ENCODE assay signal across 28 cellular contexts in the genomic region with DNA sequence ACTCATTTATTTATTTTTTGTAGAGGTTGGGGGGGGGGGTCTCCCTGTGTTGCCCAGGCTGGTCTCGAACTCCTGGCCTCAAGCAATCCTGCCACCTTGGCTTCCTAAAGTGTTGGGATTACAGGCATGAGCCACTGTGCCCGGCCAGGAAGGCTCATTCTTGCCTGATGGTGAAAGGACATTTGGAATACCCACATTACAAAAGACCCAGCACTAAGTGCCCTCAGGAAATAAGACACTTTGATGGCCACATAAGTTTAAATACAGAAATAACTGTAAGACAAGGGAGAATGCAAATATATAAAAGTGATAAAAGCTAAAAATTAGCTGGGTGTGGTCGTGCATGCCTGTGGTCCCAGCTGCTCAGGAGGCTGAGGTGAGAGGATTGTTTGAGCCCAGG. TPM values are rescaled to one million over a fixed set of nuclear protein-coding genes. Genes with fewer than 3 reads are reported as not detected.
DNase-seq lines count a peak whose midpoint lies in the region; ATAC-seq and TF ChIP-seq lines count a peak whose summit lies in the region.
"Had no signal": no experiment of that assay in that cellular context is flagged by ENCODE, and none has a peak within 500 bp of the region (broad histone marks: within the 10 kb centered on the region; RNA-seq: fewer than 3 reads in every experiment).

No MANE protein-coding gene starts in this region.

- peak overlapping the region; percentile 88 for H2BK120ac ChIP-seq in trophoblast cell (ENCODE audit: insufficient read depth, low read length, poor library complexity)

- peaks cover 2% of the 10 kb centered on the region for H3K79me2 ChIP-seq in trophoblast cell (ENCODE audit: control insufficient read depth, insufficient read depth, low read length, poor library complexity)

- H3K4me1 ChIP-seq in trophoblast cell (ENCODE audit: control insufficient read depth in 1 of 2, insufficient read depth in 2 of 2, low read length in 2 of 2), result peaks cover 26 to 36% of the 10 kb centered on the region in 2 experiments

- H2AK5ac ChIP-seq in trophoblast cell (ENCODE audit: low read length), result no peak overlapping the region

- no peak for ATAC-seq in HG03378 (IDR thresholded peaks at IDR 0.05; ENCODE audit: unreplicated experiment)
- ATAC-seq: effector memory CD8-positive, alpha-beta T cell; esophagus mucosa; heart right ventricle; HepG2; natural killer cell; WTC11 had no signal

- peak overlapping the region; percentile 82 for H2BK5ac ChIP-seq in trophoblast cell (ENCODE audit: low read depth, low read length, poor library complexity)

- H2BK12ac ChIP-seq in trophoblast cell (ENCODE audit: low read length), result peak overlapping the region; percentile 74

- H3K27me3 ChIP-seq in AG04450 (ENCODE audit: control insufficient read depth, insufficient read depth, low read length), result no peaks in the 10 kb centered on the region
- no peaks in the 10 kb centered on the region for H3K27me3 ChIP-seq in trophoblast cell (ENCODE audit: insufficient read depth, low read length)
- H3K27me3 ChIP-seq: BLaER1, foreskin keratinocyte, heart right ventricle had no signal

- H2AFZ ChIP-seq in trophoblast cell (ENCODE audit: insufficient read depth, low read length, poor library complexity), result no peak overlapping the region

- no peak overlapping the region for H3K4me2 ChIP-seq in trophoblast cell (ENCODE audit: low read length)

- WGBS in trophoblast cell (ENCODE audit: extremely low coverage, insufficient coverage, insufficient read length), result no CpG with 5 or more reads among the region's 3 CpGs

- H3K18ac ChIP-seq in trophoblast cell (ENCODE audit: low read length), result peak overlapping the region; percentile 55

- no peak overlapping the region for H3K14ac ChIP-seq in trophoblast cell (ENCODE audit: low read length)

- no peak overlapping the region for H3K4me3 ChIP-seq in AG04450 (ENCODE audit: low read depth, low read length)
- H3K4me3 ChIP-seq in trophoblast cell (ENCODE audit: low read depth, low read length), result no peak overlapping the region
- H3K4me3 ChIP-seq: BLaER1, heart right ventricle had no signal

- peaks cover 45% of the 10 kb centered on the region for H3K79me1 ChIP-seq in trophoblast cell (ENCODE audit: low read length)

- peak overlapping the region; percentile 86 for H4K91ac ChIP-seq in trophoblast cell (ENCODE audit: low read depth, low read length)

- H3K9ac ChIP-seq in trophoblast cell (ENCODE audit: low read length), result no peak overlapping the region
- H3K9ac ChIP-seq: BLaER1 had no signal

- H3K9me3 ChIP-seq in AG04450 (ENCODE audit: control insufficient read depth, insufficient read depth, low read length) (no peaks in the 10 kb centered on the region), trophoblast cell (ENCODE audit: insufficient read depth, low read depth, low read length) (no peaks in the 10 kb centered on the region)
- H3K9me3 ChIP-seq: BLaER1, heart right ventricle had no signal

- CTCF ChIA-PET in AG04450 (lab: Charles Lee), result interaction anchor here (2.6 kb wide), 1 partner anchor 25 kb away, joined by 14 read pairs; no protein-coding TSS in a partner anchor
- CTCF ChIA-PET in RWPE1 (lab: Yijun Ruan, JAX), result no interaction called here

- H4K12ac ChIP-seq in trophoblast cell (ENCODE audit: low read depth, low read length), result no peak overlapping the region

- H3K36me3 ChIP-seq in trophoblast cell (ENCODE audit: control insufficient read depth in 1 of 2, insufficient read depth in 2 of 2, low read length in 2 of 2), result no peaks in the 10 kb centered on the region
- H3K36me3 ChIP-seq: BLaER1, heart right ventricle had no signal

- TF ChIP-seq CTCF in AG04450 (IDR thresholded peaks at IDR 0.05; ENCODE audit: low read depth, low read length) (no peak), RWPE1 (conservative IDR thresholded peaks at IDR 0.05; ENCODE audit: low read depth) (no peak)

- POLR2A ChIA-PET in AG04450 (lab: Yijun Ruan, JAX), result interaction anchor here (0.7 to 3.0 kb wide), 2 partner anchors 19 to 507 kb away, joined by 4 to 24 read pairs; partner anchors contain the start of gene MOSPD3
- POLR2A ChIA-PET in RWPE1 (lab: Yijun Ruan, JAX; ENCODE audit: low non-redundant PET), result interaction anchor here (0.8 kb wide), 1 partner anchor 10 kb away, joined by 7 read pairs; no protein-coding TSS in a partner anchor

- H3K27ac ChIP-seq in AG04450 (ENCODE audit: low read depth, low read length), result peak overlapping the region; percentile 80
- peak overlapping the region; percentile 58 for H3K27ac ChIP-seq in RWPE1
- H3K27ac ChIP-seq in epithelial cell of prostate, result peak overlapping the region; percentile 19
- H3K27ac ChIP-seq in trophoblast cell (ENCODE audit: low read depth, low read length), result peak overlapping the region; percentile 61
- H3K27ac ChIP-seq: BLaER1, foreskin keratinocyte had no signal

- H3K4ac ChIP-seq in trophoblast cell (ENCODE audit: low read depth, low read length), result no peak overlapping the region

- no peak overlapping the region for H3K23ac ChIP-seq in trophoblast cell (ENCODE audit: low read length)

- DNase-seq in AG04450 (ENCODE audit: low read depth, low spot score) (no peak), RWPE1 (ENCODE audit: low spot score) (no peak), epithelial cell of prostate (ENCODE audit: low read depth, low spot score) (no peak), trophoblast cell (peak; percentile 50 to 89), globus pallidus (ENCODE audit: low spot score) (no peak), T1000 (lab: John Stamatoyannopoulos, UW) (no peak), dermis blood vessel endothelial cell (no peak)
- DNase-seq: activated CD4-positive, alpha-beta T cell treated with anti-CD3 and anti-CD28 coated beads, Interleukin-2, amount 10 ng/mL, durations not matched to agents 24 days and 14 days; anterior cingulate cortex; cortex of kidney; DMS153; effector memory CD8-positive, alpha-beta T cell; heart right ventricle; natural killer cell; NCI-H1436; NCI-H526 treated with DMSO at 0.1 percent for 48 hours; NK-92 treated with Interleukin-12 subunit alpha and Interleukin-12 subunit beta, amount 100 ng/mL, for 24 hours; SHP77 treated with DMSO at 0.1 percent for 48 hours; stimulated activated naive CD4-positive, alpha-beta T cell treated with Interleukin-2 at 50 U/mL for 16 hours; SW 1271 had no signal

- H4K8ac ChIP-seq in trophoblast cell (ENCODE audit: low read depth, low read length), result peak overlapping the region; percentile 56

RNA-seq across cellular contexts. Expression of gene SERPINE1, which starts 8.0 kb away (rescaled TPM):
- 356 and 417 TPM in 2 replicates for polyA plus RNA-seq in AG04450 (2011; rRNA removed)
- polyA minus RNA-seq in AG04450 (2011; rRNA and poly(A)+ RNA removed), result 363 and 484 TPM in 2 replicates
- polyA plus RNA-seq in trophoblast cell (2013), result 148 and 173 TPM in 2 replicates
- total RNA-seq in dermis blood vessel endothelial cell, result 289 and 399 TPM in 2 replicates

RNA-seq across cellular contexts. Expression of gene TRIM56, which starts 33.6 kb away (rescaled TPM):
- polyA plus RNA-seq in AG04450 (2011; rRNA removed), result 4.0 and 5.3 TPM in 2 replicates
- 9.3 and 12.8 TPM in 2 replicates for polyA minus RNA-seq in AG04450 (2011; rRNA and poly(A)+ RNA removed)
- polyA plus RNA-seq in trophoblast cell (2013), result 5.4 and 5.8 TPM in 2 replicates
- total RNA-seq in dermis blood vessel endothelial cell, result 19.6 and 28.0 TPM in 2 replicates

RNA-seq across cellular contexts. Expression of gene AP1S1, which starts 35.4 kb away (rescaled TPM):
- 197 and 227 TPM in 2 replicates for polyA plus RNA-seq in AG04450 (2011; rRNA removed)
- polyA minus RNA-seq in AG04450 (2011; rRNA and poly(A)+ RNA removed), result 93.2 and 93.4 TPM in 2 replicates
- 59.2 and 61.3 TPM in 2 replicates for polyA plus RNA-seq in trophoblast cell (2013)
- total RNA-seq in dermis blood vessel endothelial cell, result 115 and 144 TPM in 2 replicates

RNA-seq across cellular contexts. Expression of gene VGF, which starts 46.5 kb away (rescaled TPM):
- 0.16 and 0.38 TPM in 2 replicates for polyA plus RNA-seq in AG04450 (2011; rRNA removed)
- polyA minus RNA-seq in AG04450 (2011; rRNA and poly(A)+ RNA removed), result 0.13 and 0.28 TPM in 2 replicates
- polyA plus RNA-seq in trophoblast cell (2013), result 6.3 and 7.2 TPM in 2 replicates
- not detected in 2 replicates for total RNA-seq in dermis blood vessel endothelial cell
- total RNA-seq: esophagus mucosa, heart right ventricle, mononuclear cell, natural killer cell, skeletal muscle tissue had no signal

Comparison
In these comparisons a context has a peak if more than half of its experiments do, and no peak if none do; other contexts are left out.
1. DNase-seq: peak in trophoblast cell (2 of 2); none in AG04450 (single experiment), RWPE1 (single experiment), epithelial cell of prostate (single experiment), globus pallidus (single experiment), T1000 (single experiment) and dermis blood vessel endothelial cell (single experiment).
2. H3K27ac ChIP-seq: peak in every context shown above with its lines; median percentile 80 in AG04450; 61 in trophoblast cell; 58 in RWPE1; 19 in epithelial cell of prostate.